In genomic region chr9:96565684-96566360, GRCh38 we compare ENCODE assay signal across 8 cellular contexts. TPM values are rescaled to one million over a fixed set of nuclear protein-coding genes. Genes with fewer than 3 reads are reported as not detected.
DNase-seq lines count a peak whose midpoint lies in the region; ATAC-seq and TF ChIP-seq lines count a peak whose summit lies in the region.

No MANE protein-coding gene starts in this region.

- H3K27ac ChIP-seq in adrenal gland (peak overlapping the region in 4 of 5 donors; percentile 73 to 92 (median 86)), stomach (peak overlapping the region in 4 of 5 donors; percentile 92 to 95 (median 94))

- H3K9me3 ChIP-seq in adrenal gland (replicated peaks in 1 of 3), result no peaks in the 10 kb centered on the region
- H3K9me3 ChIP-seq in stomach, result no peaks in the 10 kb centered on the region

- H3K36me3 ChIP-seq in adrenal gland (replicated peaks in 1 of 2), result no peaks in the 10 kb centered on the region
- H3K36me3 ChIP-seq in stomach, result peaks cover 0 to 21% (median 18%) of the 10 kb centered on the region in 4 donors

- CTCF ChIA-PET in HEK293T (lab: Yijun Ruan, JAX), result interaction anchor here (0.7 to 1.0 kb wide), 2 partner anchors 41 to 114 kb away, joined by 4 to 5 read pairs; no protein-coding TSS in a partner anchor

- no peaks in the 10 kb centered on the region for H3K27me3 ChIP-seq in adrenal gland
- no peaks in the 10 kb centered on the region for H3K27me3 ChIP-seq in stomach

- TF ChIP-seq POLR2A in adrenal gland (IDR thresholded peaks at IDR 0.05) (no peak), stomach (IDR thresholded peaks at IDR 0.05) (no peak)

- WGBS in adrenal gland, 4 donors, result 20 to 26% (median 21%) methylated on average over 7 of the region's 7 CpGs
- 14 to 17% (median 16%) methylated on average over 7 of the region's 7 CpGs for WGBS in stomach, 5 donors

- POLR2A ChIA-PET in HEK293T (lab: Yijun Ruan, JAX), result interaction anchor here (1.8 to 2.2 kb wide), 2 partner anchors 9 to 53 kb away, joined by 4 to 8 read pairs; partner anchors contain the start of gene CDC14B

- intact Hi-C loops in adrenal gland (cut with DNase I) (no loop called here), stomach (cut with DNase I; ENCODE audit: low total_unique reads) (no loop called here)

- H3K4me1 ChIP-seq in adrenal gland (replicated peaks in 1 of 2) (peaks cover 0 to 29% of the 10 kb centered on the region in 2 donors), stomach (peaks cover 16 to 41% (median 28%) of the 10 kb centered on the region in 4 donors)

- peak overlapping the region; percentile 54 for H3K4me3 ChIP-seq in HFF-Myc (replicated peaks; ENCODE audit: low read depth, low read length)
- H3K4me3 ChIP-seq in adrenal gland, result peak overlapping the region in 2 of 4 donors; percentile 78 to 84
- H3K4me3 ChIP-seq in stomach, result peak overlapping the region; percentile 58 to 83 (median 74)

- ATAC-seq in HG02973 (IDR thresholded peaks at IDR 0.05; ENCODE audit: unreplicated experiment), result no peak

- DNase-seq in HFF-Myc (ENCODE audit: extremely low read depth, low read depth), result no peak
- DNase-seq in adrenal gland, result peak in 1 of 7 donors; percentile 5
- peak; percentile 51 for DNase-seq in inferior parietal cortex (ENCODE audit: extremely low spot score)
- DNase-seq in stomach, result no peak
- no peak for DNase-seq in HEK293T (ENCODE audit: extremely low spot score)
- DNase-seq in NCI-H1417 treated with DMSO at 0.1 percent for 48 hours (lab: John Stamatoyannopoulos, UW), result no peak
- no peak for DNase-seq in DMS53 treated with DMSO at 0.1 percent for 48 hours (lab: John Stamatoyannopoulos, UW; ENCODE audit: unreplicated experiment)

- TF ChIP-seq CTCF in HFF-Myc (IDR thresholded peaks at IDR 0.05; ENCODE audit: low read depth, low read length, missing control alignments), result no peak
- TF ChIP-seq CTCF in adrenal gland (IDR thresholded peaks at IDR 0.05), result no peak
- no peak for TF ChIP-seq CTCF in stomach (IDR thresholded peaks at IDR 0.05)

- TF ChIP-seq EP300 in stomach (IDR thresholded peaks at IDR 0.05), result no peak

TF ChIP-seq in HEK293T, 16 proteins besides CTCF, POLR2A, EP300 and RAD21:
- no peak for TF ChIP-seq L3MBTL2 (conservative IDR thresholded peaks at IDR 0.05)
- no peak for TF ChIP-seq LEF1 (IDR thresholded peaks at IDR 0.05; ENCODE audit: borderline replicate concordance)
- TF ChIP-seq FOXA1 (IDR thresholded peaks at IDR 0.05), result no peak
- no peak for TF ChIP-seq FOXM1 (IDR thresholded peaks at IDR 0.05; ENCODE audit: borderline replicate concordance)
- TF ChIP-seq HDGF (IDR thresholded peaks at IDR 0.05; ENCODE audit: borderline replicate concordance), result no peak
- no peak for TF ChIP-seq PKNOX1 (IDR thresholded peaks at IDR 0.05)
- TF ChIP-seq BHLHE40 (IDR thresholded peaks at IDR 0.05; ENCODE audit: borderline replicate concordance), result no peak
- TF ChIP-seq FOXK2 (IDR thresholded peaks at IDR 0.05), result no peak
TF ChIP-seq in HEK293T: peak in this region for 0.

RNA-seq across cellular contexts. Expression of gene CDC14B, which starts 53.8 kb away (rescaled TPM):
- total RNA-seq in adrenal gland (10 to 100 TPM in 7 of 8 donors, 1 to 10 TPM in 1; 9.7 to 19.1 (median 16.8) TPM), stomach (10 to 100 TPM in 4 of 5 donors, 1 to 10 TPM in 1; 9.3 to 31.9 (median 17.4) TPM)
- polyA plus RNA-seq in adrenal gland (1 to 10 TPM; 7.5 to 8.9 (median 8.2) TPM), stomach (10 to 100 TPM in 2 of 3 donors, 1 to 10 TPM in 1; 4.1 to 17.0 (median 11.1) TPM)
